In genomic region chr3:132593950-132594328, GRCh38 we compare ENCODE assay signal across 1 cellular context.
TF ChIP-seq lines count a peak whose summit lies in the region.

No MANE protein-coding gene starts in this region.

TF ChIP-seq in SK-N-SH, 30 proteins besides CTCF, POLR2A, EP300 and RAD21 (continued from another document):
- TF ChIP-seq REST (IDR thresholded peaks at IDR 0.05; ENCODE audit: low read depth, low read length) (no peak), CHD2 (IDR thresholded peaks at IDR 0.05; ENCODE audit: low read length, partially characterized antibody) (no peak), TEAD4 (IDR thresholded peaks at IDR 0.05; ENCODE audit: borderline replicate concordance, insufficient read depth) (no peak), MXI1 (IDR thresholded peaks at IDR 0.05; ENCODE audit: low read depth, low read length) (no peak), YY1 (IDR thresholded peaks at IDR 0.05; ENCODE audit: low read depth) (no peak), EZH2phosphoT487 (IDR thresholded peaks at IDR 0.05; ENCODE audit: borderline replicate concordance, low read depth) (no peak), FOSL2 (IDR thresholded peaks at IDR 0.05; ENCODE audit: borderline replicate concordance, low read depth) (peak; percentile 85; the same call in 1 of the 2 replicates), MEF2A (IDR thresholded peaks at IDR 0.05; ENCODE audit: borderline replicate concordance, low read depth) (no peak)
